1 cellular context compared by ENCODE assay signal in the genomic region with DNA sequence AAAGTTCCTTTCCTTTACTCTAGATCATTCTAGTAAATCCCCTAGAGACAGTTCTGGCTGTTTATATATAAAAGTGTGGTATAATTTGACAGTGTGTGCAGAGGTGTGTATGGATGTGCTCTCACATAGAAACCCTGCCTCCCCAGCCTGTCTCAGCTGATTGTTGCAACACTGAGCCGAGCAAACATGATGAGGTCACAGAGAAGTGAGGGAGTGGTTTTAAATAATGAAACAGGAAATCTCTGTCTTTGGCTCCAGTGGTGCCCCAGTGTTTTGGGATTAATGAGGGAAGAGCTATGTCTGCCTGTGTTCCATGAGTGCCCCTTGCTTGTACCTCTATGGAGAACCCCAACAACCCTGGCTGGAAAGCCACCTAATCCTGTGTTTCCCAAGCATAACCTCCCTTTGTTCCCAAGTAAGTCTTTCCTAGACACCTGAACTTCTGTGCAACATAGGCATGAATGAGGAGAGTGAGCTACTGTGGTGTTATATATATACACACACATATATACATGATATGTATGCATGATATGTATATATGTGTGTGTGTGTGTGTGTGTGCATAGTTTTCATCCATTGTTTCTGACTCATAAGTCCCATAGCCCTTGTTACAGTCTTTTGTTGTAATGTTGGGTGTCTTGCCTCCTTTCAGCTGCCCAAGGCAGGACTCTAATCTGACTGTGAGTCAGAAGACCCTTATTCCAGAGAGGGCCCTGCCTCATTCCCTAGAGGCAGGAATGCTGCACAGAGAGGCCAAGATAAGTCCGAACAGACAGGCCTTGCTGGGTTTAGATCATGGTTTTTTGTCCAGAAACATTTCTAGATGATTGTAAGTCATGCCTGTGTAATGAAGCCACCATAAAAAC.
A peak's percentile ranks its signal among the peaks of the same experiment; 100 is the strongest.
TF ChIP-seq lines count a peak whose summit lies in the region.

No MANE protein-coding gene starts in this region.

TF ChIP-seq in GM12878, 131 proteins besides CTCF, POLR2A, EP300 and RAD21:
- TF ChIP-seq, protein P1, sequence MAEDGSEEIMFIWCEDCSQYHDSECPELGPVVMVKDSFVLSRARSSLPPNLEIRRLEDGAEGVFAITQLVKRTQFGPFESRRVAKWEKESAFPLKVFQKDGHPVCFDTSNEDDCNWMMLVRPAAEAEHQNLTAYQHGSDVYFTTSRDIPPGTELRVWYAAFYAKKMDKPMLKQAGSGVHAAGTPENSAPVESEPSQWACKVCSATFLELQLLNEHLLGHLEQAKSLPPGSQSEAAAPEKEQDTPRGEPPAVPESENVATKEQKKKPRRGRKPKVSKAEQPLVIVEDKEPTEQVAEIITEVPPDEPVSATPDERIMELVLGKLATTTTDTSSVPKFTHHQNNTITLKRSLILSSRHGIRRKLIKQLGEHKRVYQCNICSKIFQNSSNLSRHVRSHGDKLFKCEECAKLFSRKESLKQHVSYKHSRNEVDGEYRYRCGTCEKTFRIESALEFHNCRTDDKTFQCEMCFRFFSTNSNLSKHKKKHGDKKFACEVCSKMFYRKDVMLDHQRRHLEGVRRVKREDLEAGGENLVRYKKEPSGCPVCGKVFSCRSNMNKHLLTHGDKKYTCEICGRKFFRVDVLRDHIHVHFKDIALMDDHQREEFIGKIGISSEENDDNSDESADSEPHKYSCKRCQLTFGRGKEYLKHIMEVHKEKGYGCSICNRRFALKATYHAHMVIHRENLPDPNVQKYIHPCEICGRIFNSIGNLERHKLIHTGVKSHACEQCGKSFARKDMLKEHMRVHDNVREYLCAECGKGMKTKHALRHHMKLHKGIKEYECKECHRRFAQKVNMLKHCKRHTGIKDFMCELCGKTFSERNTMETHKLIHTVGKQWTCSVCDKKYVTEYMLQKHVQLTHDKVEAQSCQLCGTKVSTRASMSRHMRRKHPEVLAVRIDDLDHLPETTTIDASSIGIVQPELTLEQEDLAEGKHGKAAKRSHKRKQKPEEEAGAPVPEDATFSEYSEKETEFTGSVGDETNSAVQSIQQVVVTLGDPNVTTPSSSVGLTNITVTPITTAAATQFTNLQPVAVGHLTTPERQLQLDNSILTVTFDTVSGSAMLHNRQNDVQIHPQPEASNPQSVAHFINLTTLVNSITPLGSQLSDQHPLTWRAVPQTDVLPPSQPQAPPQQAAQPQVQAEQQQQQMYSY (CRISPR knock-in tag; IDR thresholded peaks at IDR 0.05) = no peak
- TF ChIP-seq, protein P2, sequence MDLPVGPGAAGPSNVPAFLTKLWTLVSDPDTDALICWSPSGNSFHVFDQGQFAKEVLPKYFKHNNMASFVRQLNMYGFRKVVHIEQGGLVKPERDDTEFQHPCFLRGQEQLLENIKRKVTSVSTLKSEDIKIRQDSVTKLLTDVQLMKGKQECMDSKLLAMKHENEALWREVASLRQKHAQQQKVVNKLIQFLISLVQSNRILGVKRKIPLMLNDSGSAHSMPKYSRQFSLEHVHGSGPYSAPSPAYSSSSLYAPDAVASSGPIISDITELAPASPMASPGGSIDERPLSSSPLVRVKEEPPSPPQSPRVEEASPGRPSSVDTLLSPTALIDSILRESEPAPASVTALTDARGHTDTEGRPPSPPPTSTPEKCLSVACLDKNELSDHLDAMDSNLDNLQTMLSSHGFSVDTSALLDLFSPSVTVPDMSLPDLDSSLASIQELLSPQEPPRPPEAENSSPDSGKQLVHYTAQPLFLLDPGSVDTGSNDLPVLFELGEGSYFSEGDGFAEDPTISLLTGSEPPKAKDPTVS (IDR thresholded peaks at IDR 0.05; ENCODE audit: low read depth, low read length) = peak; percentile 40; the same call in 1 of the 2 replicates
- TF ChIP-seq TAF1 (IDR thresholded peaks at IDR 0.05; ENCODE audit: borderline replicate concordance, low read depth, low read length) = no peak
- TF ChIP-seq, protein P3, sequence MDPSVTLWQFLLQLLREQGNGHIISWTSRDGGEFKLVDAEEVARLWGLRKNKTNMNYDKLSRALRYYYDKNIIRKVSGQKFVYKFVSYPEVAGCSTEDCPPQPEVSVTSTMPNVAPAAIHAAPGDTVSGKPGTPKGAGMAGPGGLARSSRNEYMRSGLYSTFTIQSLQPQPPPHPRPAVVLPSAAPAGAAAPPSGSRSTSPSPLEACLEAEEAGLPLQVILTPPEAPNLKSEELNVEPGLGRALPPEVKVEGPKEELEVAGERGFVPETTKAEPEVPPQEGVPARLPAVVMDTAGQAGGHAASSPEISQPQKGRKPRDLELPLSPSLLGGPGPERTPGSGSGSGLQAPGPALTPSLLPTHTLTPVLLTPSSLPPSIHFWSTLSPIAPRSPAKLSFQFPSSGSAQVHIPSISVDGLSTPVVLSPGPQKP (IDR thresholded peaks at IDR 0.05; ENCODE audit: low read depth, low read length) = no peak
- TF ChIP-seq SMAD5 (IDR thresholded peaks at IDR 0.05; ENCODE audit: low read depth) = no peak
- no peak for TF ChIP-seq NFYA (IDR thresholded peaks at IDR 0.05; ENCODE audit: borderline replicate concordance, low read depth, low read length)
- peak; percentile 89 for TF ChIP-seq ATF7 (IDR thresholded peaks at IDR 0.05; ENCODE audit: low read depth)
- no peak for TF ChIP-seq LARP7 (IDR thresholded peaks at IDR 0.05)
- TF ChIP-seq RB1 (IDR thresholded peaks at IDR 0.05; ENCODE audit: borderline replicate concordance) = no peak
- no peak for TF ChIP-seq NFXL1 (IDR thresholded peaks at IDR 0.05; ENCODE audit: borderline replicate concordance)
- no peak for TF ChIP-seq CBFB (IDR thresholded peaks at IDR 0.05; ENCODE audit: low read depth)
- no peak for TF ChIP-seq BRCA1 (IDR thresholded peaks at IDR 0.05; ENCODE audit: low read depth, low read length)
- TF ChIP-seq, protein P4, sequence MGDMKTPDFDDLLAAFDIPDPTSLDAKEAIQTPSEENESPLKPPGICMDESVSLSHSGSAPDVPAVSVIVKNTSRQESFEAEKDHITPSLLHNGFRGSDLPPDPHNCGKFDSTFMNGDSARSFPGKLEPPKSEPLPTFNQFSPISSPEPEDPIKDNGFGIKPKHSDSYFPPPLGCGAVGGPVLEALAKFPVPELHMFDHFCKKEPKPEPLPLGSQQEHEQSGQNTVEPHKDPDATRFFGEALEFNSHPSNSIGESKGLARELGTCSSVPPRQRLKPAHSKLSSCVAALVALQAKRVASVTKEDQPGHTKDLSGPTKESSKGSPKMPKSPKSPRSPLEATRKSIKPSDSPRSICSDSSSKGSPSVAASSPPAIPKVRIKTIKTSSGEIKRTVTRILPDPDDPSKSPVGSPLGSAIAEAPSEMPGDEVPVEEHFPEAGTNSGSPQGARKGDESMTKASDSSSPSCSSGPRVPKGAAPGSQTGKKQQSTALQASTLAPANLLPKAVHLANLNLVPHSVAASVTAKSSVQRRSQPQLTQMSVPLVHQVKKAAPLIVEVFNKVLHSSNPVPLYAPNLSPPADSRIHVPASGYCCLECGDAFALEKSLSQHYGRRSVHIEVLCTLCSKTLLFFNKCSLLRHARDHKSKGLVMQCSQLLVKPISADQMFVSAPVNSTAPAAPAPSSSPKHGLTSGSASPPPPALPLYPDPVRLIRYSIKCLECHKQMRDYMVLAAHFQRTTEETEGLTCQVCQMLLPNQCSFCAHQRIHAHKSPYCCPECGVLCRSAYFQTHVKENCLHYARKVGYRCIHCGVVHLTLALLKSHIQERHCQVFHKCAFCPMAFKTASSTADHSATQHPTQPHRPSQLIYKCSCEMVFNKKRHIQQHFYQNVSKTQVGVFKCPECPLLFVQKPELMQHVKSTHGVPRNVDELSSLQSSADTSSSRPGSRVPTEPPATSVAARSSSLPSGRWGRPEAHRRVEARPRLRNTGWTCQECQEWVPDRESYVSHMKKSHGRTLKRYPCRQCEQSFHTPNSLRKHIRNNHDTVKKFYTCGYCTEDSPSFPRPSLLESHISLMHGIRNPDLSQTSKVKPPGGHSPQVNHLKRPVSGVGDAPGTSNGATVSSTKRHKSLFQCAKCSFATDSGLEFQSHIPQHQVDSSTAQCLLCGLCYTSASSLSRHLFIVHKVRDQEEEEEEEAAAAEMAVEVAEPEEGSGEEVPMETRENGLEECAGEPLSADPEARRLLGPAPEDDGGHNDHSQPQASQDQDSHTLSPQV (IDR thresholded peaks at IDR 0.05) = no peak
- peak; percentile 50 for TF ChIP-seq CREB1 (IDR thresholded peaks at IDR 0.05; ENCODE audit: low read depth)
- TF ChIP-seq POLR2AphosphoS2 (IDR thresholded peaks at IDR 0.05; ENCODE audit: low read depth, low read length) = no peak
- TF ChIP-seq, protein P5, sequence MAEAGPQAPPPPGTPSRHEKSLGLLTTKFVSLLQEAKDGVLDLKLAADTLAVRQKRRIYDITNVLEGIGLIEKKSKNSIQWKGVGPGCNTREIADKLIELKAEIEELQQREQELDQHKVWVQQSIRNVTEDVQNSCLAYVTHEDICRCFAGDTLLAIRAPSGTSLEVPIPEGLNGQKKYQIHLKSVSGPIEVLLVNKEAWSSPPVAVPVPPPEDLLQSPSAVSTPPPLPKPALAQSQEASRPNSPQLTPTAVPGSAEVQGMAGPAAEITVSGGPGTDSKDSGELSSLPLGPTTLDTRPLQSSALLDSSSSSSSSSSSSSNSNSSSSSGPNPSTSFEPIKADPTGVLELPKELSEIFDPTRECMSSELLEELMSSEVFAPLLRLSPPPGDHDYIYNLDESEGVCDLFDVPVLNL (IDR thresholded peaks at IDR 0.05; ENCODE audit: low read depth, low read length) = no peak
- peak; percentile 52 for TF ChIP-seq MEF2B (IDR thresholded peaks at IDR 0.05; ENCODE audit: partially characterized antibody, poor library complexity, severe bottlenecking)
- TF ChIP-seq MTA2 (IDR thresholded peaks at IDR 0.05; ENCODE audit: low read depth) = no peak
- TF ChIP-seq MYC (IDR thresholded peaks at IDR 0.05; ENCODE audit: insufficient read depth, insufficient read length, insufficient replicate concordance, low read length, severe bottlenecking) = no peak
- TF ChIP-seq, protein P6, sequence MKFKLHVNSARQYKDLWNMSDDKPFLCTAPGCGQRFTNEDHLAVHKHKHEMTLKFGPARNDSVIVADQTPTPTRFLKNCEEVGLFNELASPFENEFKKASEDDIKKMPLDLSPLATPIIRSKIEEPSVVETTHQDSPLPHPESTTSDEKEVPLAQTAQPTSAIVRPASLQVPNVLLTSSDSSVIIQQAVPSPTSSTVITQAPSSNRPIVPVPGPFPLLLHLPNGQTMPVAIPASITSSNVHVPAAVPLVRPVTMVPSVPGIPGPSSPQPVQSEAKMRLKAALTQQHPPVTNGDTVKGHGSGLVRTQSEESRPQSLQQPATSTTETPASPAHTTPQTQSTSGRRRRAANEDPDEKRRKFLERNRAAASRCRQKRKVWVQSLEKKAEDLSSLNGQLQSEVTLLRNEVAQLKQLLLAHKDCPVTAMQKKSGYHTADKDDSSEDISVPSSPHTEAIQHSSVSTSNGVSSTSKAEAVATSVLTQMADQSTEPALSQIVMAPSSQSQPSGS (IDR thresholded peaks at IDR 0.05; ENCODE audit: low read length) = peak; percentile 66; the same call in 1 of the 2 replicates
- no peak for TF ChIP-seq DPF2 (IDR thresholded peaks at IDR 0.05)
- TF ChIP-seq, protein P7, sequence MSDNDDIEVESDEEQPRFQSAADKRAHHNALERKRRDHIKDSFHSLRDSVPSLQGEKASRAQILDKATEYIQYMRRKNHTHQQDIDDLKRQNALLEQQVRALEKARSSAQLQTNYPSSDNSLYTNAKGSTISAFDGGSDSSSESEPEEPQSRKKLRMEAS (IDR thresholded peaks at IDR 0.05; ENCODE audit: low read depth, low read length) = no peak
- TF ChIP-seq PML (IDR thresholded peaks at IDR 0.05; ENCODE audit: low read length) = no peak; the same call in 1 of the 2 replicates
- TF ChIP-seq ZZZ3 (IDR thresholded peaks at IDR 0.05; ENCODE audit: control insufficient read depth, insufficient read length, low read depth) = no peak
- TF ChIP-seq RUNX3 (IDR thresholded peaks at IDR 0.05; ENCODE audit: low read length) = 0 out of 2 replicates have a peak, but pooled peaks have one; percentile 36
- peak; percentile 31 to 45; a peak in 2 of 4 replicates for TF ChIP-seq IKZF2 (IDR thresholded peaks at IDR 0.05)
- peak; percentile 20; the same call in 1 of the 2 replicates for TF ChIP-seq CREM (IDR thresholded peaks at IDR 0.05; ENCODE audit: low read depth)
- TF ChIP-seq MXI1 (IDR thresholded peaks at IDR 0.05; ENCODE audit: low read depth, low read length) = no peak
- TF ChIP-seq IKZF1 (conservative IDR thresholded peaks at IDR 0.05) = 0 out of 2 replicates have a peak, but pooled peaks have one; percentile 24
- TF ChIP-seq, protein P8, sequence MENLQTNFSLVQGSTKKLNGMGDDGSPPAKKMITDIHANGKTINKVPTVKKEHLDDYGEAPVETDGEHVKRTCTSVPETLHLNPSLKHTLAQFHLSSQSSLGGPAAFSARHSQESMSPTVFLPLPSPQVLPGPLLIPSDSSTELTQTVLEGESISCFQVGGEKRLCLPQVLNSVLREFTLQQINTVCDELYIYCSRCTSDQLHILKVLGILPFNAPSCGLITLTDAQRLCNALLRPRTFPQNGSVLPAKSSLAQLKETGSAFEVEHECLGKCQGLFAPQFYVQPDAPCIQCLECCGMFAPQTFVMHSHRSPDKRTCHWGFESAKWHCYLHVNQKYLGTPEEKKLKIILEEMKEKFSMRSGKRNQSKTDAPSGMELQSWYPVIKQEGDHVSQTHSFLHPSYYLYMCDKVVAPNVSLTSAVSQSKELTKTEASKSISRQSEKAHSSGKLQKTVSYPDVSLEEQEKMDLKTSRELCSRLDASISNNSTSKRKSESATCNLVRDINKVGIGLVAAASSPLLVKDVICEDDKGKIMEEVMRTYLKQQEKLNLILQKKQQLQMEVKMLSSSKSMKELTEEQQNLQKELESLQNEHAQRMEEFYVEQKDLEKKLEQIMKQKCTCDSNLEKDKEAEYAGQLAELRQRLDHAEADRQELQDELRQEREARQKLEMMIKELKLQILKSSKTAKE (IDR thresholded peaks at IDR 0.05; ENCODE audit: low read depth, poor library complexity, severe bottlenecking) = peak; percentile 16
- TF ChIP-seq JUND (IDR thresholded peaks at IDR 0.05; ENCODE audit: low read depth, low read length) = no peak
- TF ChIP-seq SPI1 (IDR thresholded peaks at IDR 0.05; ENCODE audit: borderline replicate concordance, insufficient read depth, low read depth, low read length) = 0 out of 2 replicates have a peak, but pooled peaks have one; percentile 5
- TF ChIP-seq IRF4 (IDR thresholded peaks at IDR 0.05; ENCODE audit: low read depth, low read length) = no peak
- no peak for TF ChIP-seq WRNIP1 (IDR thresholded peaks at IDR 0.05; ENCODE audit: borderline replicate concordance, low read depth, low read length)
- no peak for TF ChIP-seq KDM1A (IDR thresholded peaks at IDR 0.05; ENCODE audit: borderline replicate concordance)
- TF ChIP-seq, protein P9, sequence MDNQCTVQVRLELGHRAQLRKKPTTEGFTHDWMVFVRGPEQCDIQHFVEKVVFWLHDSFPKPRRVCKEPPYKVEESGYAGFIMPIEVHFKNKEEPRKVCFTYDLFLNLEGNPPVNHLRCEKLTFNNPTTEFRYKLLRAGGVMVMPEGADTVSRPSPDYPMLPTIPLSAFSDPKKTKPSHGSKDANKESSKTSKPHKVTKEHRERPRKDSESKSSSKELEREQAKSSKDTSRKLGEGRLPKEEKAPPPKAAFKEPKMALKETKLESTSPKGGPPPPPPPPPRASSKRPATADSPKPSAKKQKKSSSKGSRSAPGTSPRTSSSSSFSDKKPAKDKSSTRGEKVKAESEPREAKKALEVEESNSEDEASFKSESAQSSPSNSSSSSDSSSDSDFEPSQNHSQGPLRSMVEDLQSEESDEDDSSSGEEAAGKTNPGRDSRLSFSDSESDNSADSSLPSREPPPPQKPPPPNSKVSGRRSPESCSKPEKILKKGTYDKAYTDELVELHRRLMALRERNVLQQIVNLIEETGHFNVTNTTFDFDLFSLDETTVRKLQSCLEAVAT (IDR thresholded peaks at IDR 0.05) = peak; percentile 33; the same call in 1 of the 2 replicates
TF ChIP-seq in GM12878: peak in this region for 12.
